8 cellular contexts compared by ENCODE assay signal in genomic region chr1:53541761-53542550, GRCh38.
DNase-seq lines count a peak whose midpoint lies in the region; ATAC-seq and TF ChIP-seq lines count a peak whose summit lies in the region.

No MANE protein-coding gene starts in this region.

- DNase-seq in GM10248 (ENCODE audit: extremely low spot score) (no peak), NCI-H1694 treated with DMSO at 0.1 percent for 48 hours (lab: John Stamatoyannopoulos, UW) (peak; percentile 25), renal cortical epithelial cell (ENCODE audit: low read depth) (peak; percentile 98), T-helper 9 cell (no peak), DMS79 (lab: John Stamatoyannopoulos, UW) (no peak), COLO829 (ENCODE audit: low spot score) (no peak)

- POLR2A ChIA-PET in GM10248 (lab: Yijun Ruan, JAX): no interaction called here

- ATAC-seq in esophagus mucosa (peak; percentile 35), HG03139 (IDR thresholded peaks at IDR 0.05; ENCODE audit: unreplicated experiment) (no peak)

- CTCF ChIA-PET in GM10248 (lab: Yijun Ruan, JAX): no interaction called here

- peak; percentile 10 for TF ChIP-seq CTCF in GM10248 (IDR thresholded peaks at IDR 0.05; ENCODE audit: control extremely low read depth, extremely low read depth, low read depth, missing control alignments)

Comparison
In these comparisons a context has a peak if more than half of its experiments do, and no peak if none do; other contexts are left out.
1. DNase-seq: peak in NCI-H1694 treated with DMSO at 0.1 percent for 48 hours (single experiment) and renal cortical epithelial cell (single experiment); none in GM10248 (single experiment), T-helper 9 cell (single experiment), DMS79 (single experiment) and COLO829 (single experiment).